Comparison of ENCODE assay signal across 8 cellular contexts in genomic region chr2:6945087-6945813, GRCh38. TPM values are rescaled to one million over a fixed set of nuclear protein-coding genes. Genes with fewer than 3 reads are reported as not detected.
DNase-seq lines count a peak whose midpoint lies in the region; ATAC-seq and TF ChIP-seq lines count a peak whose summit lies in the region.

No MANE protein-coding gene starts in this region.

- peak; percentile 88 for ATAC-seq in GM18505 (IDR thresholded peaks at IDR 0.05; ENCODE audit: unreplicated experiment)
- peak; percentile 89 for ATAC-seq in GM21528 (IDR thresholded peaks at IDR 0.05; ENCODE audit: low FRiP score, unreplicated experiment)
- peak; percentile 81 for ATAC-seq in HG03571 (IDR thresholded peaks at IDR 0.05; ENCODE audit: unreplicated experiment)
- ATAC-seq in lung (ENCODE audit: insufficient read depth, low FRiP score): no peak
- no peak for ATAC-seq in SK-N-SH treated with all-trans-retinoic acid at 6 μM for 48 hours

- H3K9me3 ChIP-seq in lung (ENCODE audit: control insufficient read depth in 2 of 2, insufficient read depth in 1 of 2, low read length in 1 of 2): no peaks in the 10 kb centered on the region

- no peak for TF ChIP-seq CTCF in lung (IDR thresholded peaks at IDR 0.05; ENCODE audit: control extremely low read depth, extremely low read depth)

- TF ChIP-seq POLR2A in GM18505 (IDR thresholded peaks at IDR 0.05; ENCODE audit: borderline replicate concordance, extremely low read depth, insufficient read depth, insufficient read length): no peak

- WGBS in lung, 2 donors: 76 to 79% methylated on average over 9 of the region's 9 CpGs

- no peaks in the 10 kb centered on the region for H3K27me3 ChIP-seq in lung (ENCODE audit: control insufficient read depth, insufficient read depth)

- H3K36me3 ChIP-seq in lung (ENCODE audit: control insufficient read depth in 2 of 2, insufficient read depth in 2 of 2, low read length in 2 of 2): no peaks in the 10 kb centered on the region

- no peak overlapping the region for H3K27ac ChIP-seq in lung (ENCODE audit: low read depth in 1 of 2, low read length in 1 of 2)

- no peak overlapping the region for H3K4me3 ChIP-seq in lung

- DNase-seq in lung (ENCODE audit: low spot score) (peak; percentile 13), NCI-H1417 (lab: John Stamatoyannopoulos, UW) (no peak), NCI-H446 (lab: John Stamatoyannopoulos, UW) (no peak), HuH-7 (ENCODE audit: low spot score) (no peak)

- peaks cover 7 to 14% of the 10 kb centered on the region in 2 donors for H3K4me1 ChIP-seq in lung (ENCODE audit: control insufficient read depth in 2 of 2, insufficient read depth in 2 of 2, low read length in 2 of 2)

TF ChIP-seq in SK-N-SH treated with all-trans-retinoic acid at 6 μM for 48 hours, 23 proteins besides CTCF, POLR2A, EP300 and RAD21:
- TF ChIP-seq ZNF8 (CRISPR knock-in tag; IDR thresholded peaks at IDR 0.05) (no peak), ZNF565 (CRISPR knock-in tag; conservative IDR thresholded peaks at IDR 0.05; ENCODE audit: low read depth) (no peak), ZFP3 (CRISPR knock-in tag; IDR thresholded peaks at IDR 0.05) (no peak), RARB (CRISPR knock-in tag; IDR thresholded peaks at IDR 0.05) (no peak), CSDC2 (CRISPR knock-in tag; IDR thresholded peaks at IDR 0.05) (no peak), BACH2 (CRISPR knock-in tag; IDR thresholded peaks at IDR 0.05; ENCODE audit: borderline replicate concordance) (no peak), PPARA (CRISPR knock-in tag; IDR thresholded peaks at IDR 0.05; ENCODE audit: borderline replicate concordance) (no peak), CREB5 (CRISPR knock-in tag; IDR thresholded peaks at IDR 0.05; ENCODE audit: low read depth) (no peak), ESRRG (CRISPR knock-in tag; IDR thresholded peaks at IDR 0.05) (no peak), TCF4 (CRISPR knock-in tag; IDR thresholded peaks at IDR 0.05; ENCODE audit: borderline replicate concordance) (no peak), TSHZ2 (CRISPR knock-in tag; IDR thresholded peaks at IDR 0.05) (no peak)

RNA-seq across cellular contexts. Expression of gene RNF144A, which starts 28.0 kb away (rescaled TPM):
- total RNA-seq in lung: 10 to 100 TPM in 1 of 2 donors, 1 to 10 TPM in 1; 8.4 to 25.3 TPM
- polyA plus RNA-seq in lung: 1 to 10 TPM; 2.7 to 3.2 TPM

Comparison
In these comparisons a context has a peak if more than half of its experiments do, and no peak if none do; other contexts are left out.
1. ATAC-seq: peak in GM18505 (single experiment), GM21528 (single experiment) and HG03571 (single experiment); none in lung (single experiment) and SK-N-SH treated with all-trans-retinoic acid at 6 μM for 48 hours (single experiment).